ENCODE assay signal across 33 cellular contexts in genomic region chr2:18656048-18656447, GRCh38.
"Had no signal": no experiment of that assay in that cellular context is flagged by ENCODE, and none has a peak within 500 bp of the region (broad histone marks: within the 10 kb centered on the region; RNA-seq: fewer than 3 reads in every experiment).

No MANE protein-coding gene starts in this region.

- H3K4me3 ChIP-seq: adrenal gland, body of pancreas, breast epithelium had no signal

- H3K4me1 ChIP-seq: adrenal gland, breast epithelium had no signal

- H3K9me3 ChIP-seq: adrenal gland, body of pancreas, breast epithelium had no signal

- FAIRE-seq: astrocyte, TTC549 had no signal

- DNase-seq: activated B cell treated with CpG ODN at 0.5 μM for 24 hours; activated CD4-positive, alpha-beta memory T cell treated with anti-CD3 and anti-CD28 coated beads for 36 hours; activated CD4-positive, alpha-beta T cell treated with anti-CD3 and anti-CD28 coated beads for 4 hours; activated CD4-positive, alpha-beta T cell treated with anti-CD3 and anti-CD28 coated beads, Interleukin-2, amount 10 ng/mL, durations not matched to agents 24 days and 14 days; activated CD4-positive, alpha-beta T cell treated with anti-CD3 and anti-CD28 coated beads, Interleukin-2, amount 50 U/mL, for 1 hour; activated CD4-positive, alpha-beta T cell treated with anti-CD3 and anti-CD28 coated beads, Interleukin-2, amount 50 U/mL, for 4 hours; activated CD4-positive, CD25-positive, alpha-beta regulatory T cell treated with anti-CD3 and anti-CD28 coated beads, Interleukin-2, amount 50 U/mL, for 72 hours; activated CD8-positive, alpha-beta memory T cell treated with anti-CD3 and anti-CD28 coated beads, Interleukin-2, amount 50 U/mL, for 4 hours; activated CD8-positive, alpha-beta T cell treated with anti-CD3 and anti-CD28 coated beads for 36 hours; activated effector memory CD4-positive, alpha-beta T cell treated with anti-CD3 and anti-CD28 coated beads, Interleukin-2, amount 50 U/mL, for 16 hours; activated gamma-delta T cell treated with Interleukin-2 at 50 U/mL for 16 hours; activated naive CD4-positive, alpha-beta T cell; activated naive CD4-positive, alpha-beta T cell treated with anti-CD3 and anti-CD28 coated beads for 36 hours; activated naive CD4-positive, alpha-beta T cell treated with anti-CD3 and anti-CD28 coated beads, Interleukin-2, amount 50 U/mL, for 16 hours; activated naive CD8-positive, alpha-beta T cell treated with anti-CD3 and anti-CD28 coated beads for 36 hours; activated T-cell treated with anti-CD3 and anti-CD28 coated beads for 4 hours; activated T-cell treated with anti-CD3 and anti-CD28 coated beads, Interleukin-2, amount 50 U/mL, for 1 hour; activated T-cell treated with anti-CD3 and anti-CD28 coated beads, Interleukin-2, amount 50 U/mL, for 4 hours; activated T-cell treated with anti-CD3 and anti-CD28 coated beads, Interleukin-2, amount 50 U/mL, for 72 hours; adrenal gland; amniotic stem cell; aorta; body of pancreas; brain microvascular endothelial cell; central memory CD4-positive, alpha-beta T cell; T-helper 2 cell; T-helper 9 cell had no signal

- H3K27ac ChIP-seq: adrenal gland, body of pancreas, brain microvascular endothelial cell, breast epithelium, VCaP had no signal

- H3K27me3 ChIP-seq: adrenal gland, body of pancreas, brain microvascular endothelial cell, breast epithelium had no signal

- H3K36me3 ChIP-seq: adrenal gland, brain microvascular endothelial cell, breast epithelium had no signal

- ATAC-seq: activated CD8-positive, alpha-beta T cell treated with anti-CD3 and anti-CD28 coated beads for 36 hours; activated naive CD4-positive, alpha-beta T cell treated with anti-CD3 and anti-CD28 coated beads, Interleukin-2, amount 50 U/mL, for 72 hours; activated T-cell treated with anti-CD3 and anti-CD28 coated beads, Interleukin-2, amount 50 U/mL, for 4 hours; activated T-cell treated with anti-CD3 and anti-CD28 coated beads, Interleukin-2, amount 50 U/mL, for 72 hours; activated T-helper 17 cell treated with anti-CD3 and anti-CD28 coated beads, Interleukin-2, amount 50 U/mL, for 72 hours; body of pancreas had no signal
